ENCODE assay signal across 17 cellular contexts in the genomic region with DNA sequence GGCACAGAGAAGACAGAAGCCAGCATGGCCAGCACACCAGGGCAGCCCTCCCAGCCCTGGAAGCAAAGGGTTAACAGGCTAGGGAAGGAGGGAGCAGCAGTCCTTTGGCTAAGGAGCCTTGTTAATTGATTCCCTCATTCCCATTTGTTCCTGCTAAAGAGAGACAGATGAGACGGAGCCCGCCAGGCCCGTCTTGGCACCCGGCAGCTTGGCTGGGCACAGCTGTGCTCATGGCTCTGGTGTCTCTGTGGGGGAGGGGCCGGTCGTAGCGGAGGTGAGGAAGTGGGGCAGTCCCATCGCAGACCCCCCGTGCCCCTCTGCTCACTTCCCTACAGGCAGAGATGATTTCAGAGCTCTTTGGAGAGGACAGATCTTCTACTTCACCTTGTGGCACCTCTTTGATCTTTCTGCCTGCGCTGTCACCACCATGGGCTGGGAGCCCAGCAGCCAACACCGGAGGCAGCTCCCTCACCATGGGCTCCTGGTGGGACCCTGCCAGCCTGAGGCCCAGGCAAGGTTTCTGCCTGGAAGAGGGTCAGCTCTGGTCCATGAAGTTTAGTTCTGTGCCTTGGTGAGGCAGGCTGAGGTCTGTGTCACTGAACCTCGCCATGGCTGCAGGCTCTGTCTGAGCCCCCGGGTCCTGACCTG. TPM values are rescaled to one million over a fixed set of nuclear protein-coding genes. Genes with fewer than 3 reads are reported as not detected.
DNase-seq lines count a peak whose midpoint lies in the region; ATAC-seq, FAIRE-seq and TF ChIP-seq lines count a peak whose summit lies in the region.
"Had no signal": no experiment of that assay in that cellular context is flagged by ENCODE, and none has a peak within 500 bp of the region (broad histone marks: within the 10 kb centered on the region; RNA-seq: fewer than 3 reads in every experiment).

No MANE protein-coding gene starts in this region.

- H3K27ac ChIP-seq in cardiac muscle cell: peak overlapping the region; percentile 25
- H3K27ac ChIP-seq in neuronal stem cell (replicated peaks; ENCODE audit: low read length): no peak overlapping the region
- H3K27ac ChIP-seq: Peyer's patch had no signal

- H2BK120ac ChIP-seq in neuronal stem cell (ENCODE audit: low read depth, low read length): no peak overlapping the region

- H3K36me3 ChIP-seq in cardiac muscle cell (no peaks in the 10 kb centered on the region), neuronal stem cell (replicated peaks in 1 of 2; ENCODE audit: control insufficient read depth in 2 of 2, insufficient read depth in 2 of 2, low read length in 2 of 2) (no peaks in the 10 kb centered on the region)
- H3K36me3 ChIP-seq: Peyer's patch had no signal

- H3K9ac ChIP-seq in neuronal stem cell (ENCODE audit: low read depth, low read length, poor library complexity): peak overlapping the region; percentile 64

- H4K91ac ChIP-seq in neuronal stem cell (ENCODE audit: low read depth, low read length, poor library complexity): no peak overlapping the region

- FAIRE-seq in GM12891 (lab: Jason Lieb, UNC): no peak

- H3K4me1 ChIP-seq in cardiac muscle cell (ENCODE audit: low read depth) (peaks cover 42% of the 10 kb centered on the region), neuronal stem cell (ENCODE audit: control insufficient read depth in 2 of 2, insufficient read depth in 1 of 2, low read depth in 1 of 2, low read length in 2 of 2) (peaks cover 14 to 21% of the 10 kb centered on the region in 2 donors)
- H3K4me1 ChIP-seq: Peyer's patch had no signal

- no peaks in the 10 kb centered on the region for H3K27me3 ChIP-seq in cardiac muscle cell
- H3K27me3 ChIP-seq in neuronal stem cell (ENCODE audit: control insufficient read depth in 3 of 3, insufficient read depth in 3 of 3, low read depth in 1 of 3, low read length in 3 of 3): peaks cover 0 to 47% (median 2%) of the 10 kb centered on the region in 3 experiments
- H3K27me3 ChIP-seq: Peyer's patch had no signal

- WGBS in neuronal stem cell (ENCODE audit: extremely low coverage in 2 of 2, insufficient read length in 2 of 2, insufficient replicate concordance in 1 of 2), 2 donors: no CpG with 5 or more reads among the region's 13 CpGs
- WGBS in lower leg skin, 2 donors: 20 to 24% methylated on average over 13 of the region's 13 CpGs

- no peak overlapping the region for H2BK12ac ChIP-seq in neuronal stem cell (ENCODE audit: low read length)

- DNase-seq in DMS79 treated with DMSO at 0.1 percent for 48 hours (lab: John Stamatoyannopoulos, UW) (peak; percentile 88), NCI-H2171 treated with DMSO at 0.1 percent for 48 hours (lab: John Stamatoyannopoulos, UW) (peak; percentile 98), cardiac muscle cell (ENCODE audit: low read depth in 1 of 2, low spot score in 1 of 2) (peak in 1 of 2 donors; percentile 30), neuronal stem cell (ENCODE audit: low spot score) (no peak), GM12891 (ENCODE audit: insufficient read length, low spot score) (no peak), activated T-cell treated with anti-CD3 and anti-CD28 coated beads for 4 hours (no peak), lower leg skin (ENCODE audit: low spot score in 2 of 2) (no peak)
- DNase-seq: activated T-cell treated with anti-CD3 and anti-CD28 coated beads, Interleukin-2, amount 50 U/mL, for 4 hours; AML-193; amniotic stem cell; KG1; NCI-H1930; Peyer's patch; stimulated activated CD4-positive, alpha-beta T cell treated with anti-CD3 and anti-CD28 coated beads, Interleukin-4, amount 100 ng/mL, for 4 hours; stimulated activated naive B cell treated with anti-CD40 and anti-IgM and Interleukin-4, amounts not matched to agents 10 μg/mL and 1 μg/mL and 100 μg/mL, for 72 hours had no signal

- no peak overlapping the region for H3K4me3 ChIP-seq in cardiac muscle cell
- no peak overlapping the region for H3K4me3 ChIP-seq in neuronal stem cell (ENCODE audit: low read length in 2 of 2)
- no peak overlapping the region for H3K4me3 ChIP-seq in lower leg skin (ENCODE audit: low read depth, poor library complexity, severe bottlenecking)
- H3K4me3 ChIP-seq: Peyer's patch had no signal

- no peak for TF ChIP-seq POLR2A in GM12891 (IDR thresholded peaks at IDR 0.05; ENCODE audit: low read depth, low read length)
- no peak for TF ChIP-seq POLR2A in lower leg skin (IDR thresholded peaks at IDR 0.05)

- no peak overlapping the region for H4K8ac ChIP-seq in neuronal stem cell (ENCODE audit: low read depth, low read length)

- H3K9me3 ChIP-seq in cardiac muscle cell (ENCODE audit: low read depth) (no peaks in the 10 kb centered on the region), neuronal stem cell (replicated peaks in 1 of 2; ENCODE audit: control insufficient read depth in 2 of 2, insufficient read depth in 1 of 2, low read depth in 1 of 2, low read length in 2 of 2) (no peaks in the 10 kb centered on the region)
- H3K9me3 ChIP-seq: Peyer's patch had no signal

- no peak for ATAC-seq in HG03432 (IDR thresholded peaks at IDR 0.05; ENCODE audit: unreplicated experiment)
- ATAC-seq: activated T-cell treated with anti-CD3 and anti-CD28 coated beads, Interleukin-2, amount 50 U/mL, for 4 hours had no signal

- TF ChIP-seq CTCF in cardiac muscle cell (IDR thresholded peaks at IDR 0.05; ENCODE audit: low read depth, low read length) (no peak), lower leg skin (IDR thresholded peaks at IDR 0.05) (no peak)

- H3K18ac ChIP-seq in neuronal stem cell (ENCODE audit: low read length): peak overlapping the region; percentile 69

- H3K79me1 ChIP-seq in neuronal stem cell (ENCODE audit: low read depth, low read length): no peaks in the 10 kb centered on the region

- intact Hi-C loops in lower leg skin (cut with DNase I; ENCODE audit: low total_unique reads): no loop called here

- no peak overlapping the region for H3K14ac ChIP-seq in neuronal stem cell (ENCODE audit: low read length)

- no peak overlapping the region for H2AK5ac ChIP-seq in neuronal stem cell (ENCODE audit: low read depth, low read length)

- peak overlapping the region; percentile 31 for H2BK5ac ChIP-seq in neuronal stem cell (ENCODE audit: low read length)

- peak overlapping the region; percentile 14 for H3K23ac ChIP-seq in neuronal stem cell (ENCODE audit: low read depth, low read length, poor library complexity)

- peak overlapping the region; percentile 11 for H2BK15ac ChIP-seq in neuronal stem cell (ENCODE audit: low read length)

- H2AFZ ChIP-seq in neuronal stem cell (ENCODE audit: low read length): no peak overlapping the region

- H3K4me2 ChIP-seq in neuronal stem cell (ENCODE audit: insufficient read depth, low read length, poor library complexity, severe bottlenecking): peak overlapping the region; percentile 32

- no peak overlapping the region for H3K4ac ChIP-seq in neuronal stem cell (ENCODE audit: low read length)

TF ChIP-seq in GM12891, 5 proteins besides CTCF, POLR2A, EP300 and RAD21:
- TF ChIP-seq POLR2AphosphoS5 (IDR thresholded peaks at IDR 0.05; ENCODE audit: low read depth, low read length): no peak
- no peak for TF ChIP-seq TAF1 (IDR thresholded peaks at IDR 0.05; ENCODE audit: low read depth, low read length)
- no peak for TF ChIP-seq PAX5 (IDR thresholded peaks at IDR 0.05; ENCODE audit: insufficient read depth, low read length, severe bottlenecking)
- TF ChIP-seq POU2F2 (IDR thresholded peaks at IDR 0.05; ENCODE audit: low read depth, low read length): no peak
- TF ChIP-seq SPI1 (IDR thresholded peaks at IDR 0.05; ENCODE audit: low read depth, low read length): no peak

RNA-seq across cellular contexts. Expression of a gene that starts 38.0 kb away (rescaled TPM):
- total RNA-seq in cardiac muscle cell (9.9 and 18.2 TPM in 2 replicates), lower leg skin (1 to 10 TPM in 3 of 4 donors, under 1 TPM in 1; 0.15 to 3.5 (median 1.5) TPM)
- 10.7 and 18.6 TPM in 2 replicates for polyA plus RNA-seq in cardiac muscle cell
- 3.4 TPM for polyA plus RNA-seq in neuronal stem cell (2013, experiment 1 of 2)
- polyA plus RNA-seq in neuronal stem cell (2013, experiment 2 of 2): 3.1 TPM
- 0.19 TPM for polyA plus RNA-seq in GM12891 (2012; ENCODE audit: low read depth, missing spikeins)
- total RNA-seq: T-helper 1 cell treated with Interleukin-12 subunit alpha and Interleukin-12 subunit beta and Interleukin-4 antibody, amounts not matched to agents 30 ng/mL and 1 ng/mL, for 36 hours had no signal

Comparison
In these comparisons a context has a peak if more than half of its experiments do, and no peak if none do; other contexts are left out.
1. DNase-seq: peak in DMS79 treated with DMSO at 0.1 percent for 48 hours (single experiment) and NCI-H2171 treated with DMSO at 0.1 percent for 48 hours (single experiment); none in neuronal stem cell (single experiment), GM12891 (single experiment), activated T-cell treated with anti-CD3 and anti-CD28 coated beads for 4 hours (single experiment) and lower leg skin (0 of 2).